Comparison of ENCODE assay signal across 8 cellular contexts in genomic region chr2:233556756-233557736, GRCh38. TPM values are rescaled to one million over a fixed set of nuclear protein-coding genes. Genes with fewer than 3 reads are reported as not detected.
A peak's percentile ranks its signal among the peaks of the same experiment; 100 is the strongest.
DNase-seq lines count a peak whose midpoint lies in the region; TF ChIP-seq lines count a peak whose summit lies in the region.

No MANE protein-coding gene starts in this region.

- H3K36me3 ChIP-seq in breast epithelium (no peaks in the 10 kb centered on the region), SU-DHL-6 (ENCODE audit: low read length) (no peaks in the 10 kb centered on the region)

- peak overlapping the region; percentile 73 for H3K27ac Mint-ChIP-seq in MCF 10A (ENCODE audit: low read depth, unreplicated experiment)

- H3K9me2 ChIP-seq in SU-DHL-6 (replicated peaks; ENCODE audit: insufficient read depth, low read length) = no peaks in the 10 kb centered on the region

- H3K4me3 ChIP-seq in breast epithelium (no peak overlapping the region), SU-DHL-6 (ENCODE audit: insufficient read depth, low read length, poor library complexity, severe bottlenecking) (no peak overlapping the region)

- CTCF ChIA-PET in MCF 10A (lab: Yijun Ruan, JAX) = interaction anchor here (0.6 to 1.6 kb wide), 4 partner anchors 66 to 1030 kb away, joined by 3 to 9 read pairs (median 4); partner anchors contain the start of gene UGT1A5

- peaks cover 82% of the 10 kb centered on the region for H3K36me3 Mint-ChIP-seq in MCF 10A (ENCODE audit: insufficient read depth, unreplicated experiment)

- no peaks in the 10 kb centered on the region for H3K9me3 Mint-ChIP-seq in MCF 10A (ENCODE audit: unreplicated experiment)

- no peak for TF ChIP-seq POLR2A in breast epithelium (IDR thresholded peaks at IDR 0.05)

- no peaks in the 10 kb centered on the region for H3K27me3 ChIP-seq in breast epithelium
- no peaks in the 10 kb centered on the region for H3K27me3 ChIP-seq in SU-DHL-6 (ENCODE audit: low read length)

- H2AFZ ChIP-seq in SU-DHL-6 (ENCODE audit: low read depth, low read length, severe bottlenecking) = peak overlapping the region; percentile 93

- H3K4me3 Mint-ChIP-seq in MCF 10A (ENCODE audit: unreplicated experiment) = peak overlapping the region; percentile 2

- no peaks in the 10 kb centered on the region for H3K79me2 ChIP-seq in SU-DHL-6 (ENCODE audit: insufficient read depth, low read length)

- TF ChIP-seq CTCF in MCF 10A (IDR thresholded peaks at IDR 0.05; ENCODE audit: unreplicated experiment) = no peak
- TF ChIP-seq CTCF in breast epithelium (IDR thresholded peaks at IDR 0.05) = no peak
- no peak for TF ChIP-seq CTCF in SU-DHL-6 (IDR thresholded peaks at IDR 0.05; ENCODE audit: insufficient read depth, low read length, poor library complexity, severe bottlenecking)

- no peaks in the 10 kb centered on the region for H3K27me3 Mint-ChIP-seq in MCF 10A (ENCODE audit: insufficient read depth, unreplicated experiment)

- peak overlapping the region; percentile 34 for H3K4me2 ChIP-seq in SU-DHL-6 (ENCODE audit: low read depth, low read length, poor library complexity, severe bottlenecking)

- H3F3A ChIP-seq in SU-DHL-6 (ENCODE audit: insufficient read depth) = no peaks in the 10 kb centered on the region

- no peak overlapping the region for H3K9ac ChIP-seq in SU-DHL-6 (ENCODE audit: low read length)

- no peaks in the 10 kb centered on the region for H4K20me1 ChIP-seq in SU-DHL-6 (ENCODE audit: low read depth, low read length)

- H3K4me1 ChIP-seq in breast epithelium = no peaks in the 10 kb centered on the region

- peaks cover 13% of the 10 kb centered on the region for H3K4me1 Mint-ChIP-seq in MCF 10A (ENCODE audit: insufficient read depth, unreplicated experiment)

- no TSS peak for BruUV-seq in MCF 10A (replicated peaks; lab: Mats Ljungman, UMichigan)

- H3K27ac ChIP-seq in breast epithelium (no peak overlapping the region), SU-DHL-6 (ENCODE audit: low read depth, low read length) (no peak overlapping the region)

- POLR2A ChIA-PET in MCF 10A (lab: Yijun Ruan, JAX) = interaction anchor here (0.6 to 3.0 kb wide), 9 partner anchors 9 to 154 kb away, joined by 3 to 28 read pairs (median 5); partner anchors contain the start of gene USP40

- DNase-seq in MCF 10A (ENCODE audit: unreplicated experiment) (peak; percentile 76), breast epithelium (ENCODE audit: low spot score in 2 of 2) (no peak), globus pallidus (ENCODE audit: low spot score) (peak; percentile 5), iPS-NIHi11 (ENCODE audit: low spot score) (no peak), HuH-7.5 (ENCODE audit: low spot score) (no peak), hippocampal formation (lab: John Stamatoyannopoulos, UW) (no peak), hepatic stellate cell (ENCODE audit: low spot score) (no peak)

- intact Hi-C loops in MCF 10A (cut with micrococcal nuclease) (loop anchor here (10.0 kb wide), 1 partner anchor 62 kb away; no protein-coding TSS in a partner anchor), breast epithelium (cut with DNase I; ENCODE audit: low total_unique reads) (no loop called here)

- no peaks in the 10 kb centered on the region for H3K9me3 ChIP-seq in breast epithelium
- H3K9me3 ChIP-seq in SU-DHL-6 (ENCODE audit: insufficient read depth, low read length) = no peaks in the 10 kb centered on the region

RNA-seq across cellular contexts. Expression of gene USP40, which starts 9.5 kb away (rescaled TPM):
- total RNA-seq in MCF 10A (2022) (56.3 and 67.3 TPM in 2 replicates), breast epithelium (10 to 100 TPM; 29.2 to 53.4 (median 35.2) TPM)

Comparison
In these comparisons a context has a peak if more than half of its experiments do, and no peak if none do; other contexts are left out.
1. DNase-seq: peak in MCF 10A (single experiment) and globus pallidus (single experiment); none in breast epithelium (0 of 2), iPS-NIHi11 (single experiment), HuH-7.5 (single experiment), hippocampal formation (0 of 2) and hepatic stellate cell (single experiment).